1 cellular context compared by ENCODE assay signal in genomic region chr6:13664703-13665352, GRCh38.
TF ChIP-seq lines count a peak whose summit lies in the region.

No MANE protein-coding gene starts in this region.

TF ChIP-seq in HepG2, 621 proteins besides CTCF, POLR2A, EP300 and RAD21 (continued from another document and continues in another):
- TF ChIP-seq AHDC1 (CRISPR knock-in tag; IDR thresholded peaks at IDR 0.05; ENCODE audit: borderline replicate concordance) (peak; percentile 32; the same call in 1 of the 2 replicates), TOE1 (CRISPR knock-in tag; IDR thresholded peaks at IDR 0.05) (no peak), RARA (CRISPR knock-in tag; IDR thresholded peaks at IDR 0.05) (peak; percentile 34; the same call in 1 of the 2 replicates), ATF6 (CRISPR knock-in tag; conservative IDR thresholded peaks at IDR 0.05) (no peak), GZF1 (CRISPR knock-in tag; IDR thresholded peaks at IDR 0.05) (0 out of 2 replicates have a peak, but pooled peaks have one; percentile 73), TSC22D2 (CRISPR knock-in tag; IDR thresholded peaks at IDR 0.05; ENCODE audit: borderline replicate concordance) (no peak), MYNN (CRISPR knock-in tag; IDR thresholded peaks at IDR 0.05; ENCODE audit: low read depth) (no peak), FOXP4 (CRISPR knock-in tag; IDR thresholded peaks at IDR 0.05) (0 out of 2 replicates have a peak, but pooled peaks have one; percentile 32), ZFP82 (CRISPR knock-in tag; IDR thresholded peaks at IDR 0.05; ENCODE audit: borderline replicate concordance) (no peak), HBP1 (CRISPR knock-in tag; IDR thresholded peaks at IDR 0.05; ENCODE audit: low read depth) (no peak), FOXP1 (IDR thresholded peaks at IDR 0.05) (no peak), FOXP1 (CRISPR knock-in tag; IDR thresholded peaks at IDR 0.05) (peak; percentile 88), ATF7 (IDR thresholded peaks at IDR 0.05) (no peak), ATF7 (CRISPR knock-in tag; IDR thresholded peaks at IDR 0.05) (no peak), CHD4 (IDR thresholded peaks at IDR 0.05; ENCODE audit: borderline replicate concordance, low read length) (peak; percentile 41; the same call in 1 of the 2 replicates), DR1 (CRISPR knock-in tag; IDR thresholded peaks at IDR 0.05) (no peak), CEBPG (CRISPR knock-in tag; IDR thresholded peaks at IDR 0.05) (peak; percentile 86), CEBPB (IDR thresholded peaks at IDR 0.05; ENCODE audit: borderline replicate concordance, low read depth, low read length) (peak; percentile 84), HMG20A (CRISPR knock-in tag; IDR thresholded peaks at IDR 0.05; ENCODE audit: borderline replicate concordance) (peak; percentile 64), KLF12 (CRISPR knock-in tag; IDR thresholded peaks at IDR 0.05; ENCODE audit: borderline replicate concordance) (no peak), NCOA2 (CRISPR knock-in tag; IDR thresholded peaks at IDR 0.05) (peak; percentile 70), ZNF543 (CRISPR knock-in tag; IDR thresholded peaks at IDR 0.05) (no peak), RFX1 (IDR thresholded peaks at IDR 0.05) (no peak), SMC3 (IDR thresholded peaks at IDR 0.05; ENCODE audit: low read length) (no peak), ZNF629 (CRISPR knock-in tag; conservative IDR thresholded peaks at IDR 0.05) (no peak), MBNL3 (CRISPR knock-in tag; conservative IDR thresholded peaks at IDR 0.05) (no peak), SOX13 (IDR thresholded peaks at IDR 0.05) (no peak), SOX13 (CRISPR knock-in tag; conservative IDR thresholded peaks at IDR 0.05 in 1 of 2, IDR thresholded peaks at IDR 0.05 in 1 of 2) (peak in 1 of 2 experiments; percentile 87; a peak in 2 of 4 replicates), TCF7 (IDR thresholded peaks at IDR 0.05; ENCODE audit: low read depth) (peak; percentile 74; the same call in 1 of the 2 replicates), NCOR1 (IDR thresholded peaks at IDR 0.05; ENCODE audit: borderline replicate concordance, low read length) (peak; percentile 27; the same call in 1 of the 2 replicates), NFIB (CRISPR knock-in tag; IDR thresholded peaks at IDR 0.05; ENCODE audit: borderline replicate concordance) (no peak), TBL1XR1 (IDR thresholded peaks at IDR 0.05; ENCODE audit: borderline replicate concordance, low read length, partially characterized antibody) (peak; percentile 45), HOXD1 (CRISPR knock-in tag; IDR thresholded peaks at IDR 0.05) (no peak), ZNF644 (CRISPR knock-in tag; IDR thresholded peaks at IDR 0.05; ENCODE audit: low read depth) (0 out of 2 replicates have a peak, but pooled peaks have one; percentile 28), ZNF496 (CRISPR knock-in tag; IDR thresholded peaks at IDR 0.05; ENCODE audit: insufficient replicate concordance) (no peak), ZNF883 (CRISPR knock-in tag; IDR thresholded peaks at IDR 0.05; ENCODE audit: not compliant biosample characterization) (no peak), NFIC (IDR thresholded peaks at IDR 0.05; ENCODE audit: low read length) (peak; percentile 72; the same call in 1 of the 2 replicates), CCDC6 (CRISPR knock-in tag; IDR thresholded peaks at IDR 0.05) (no peak), RCOR2 (CRISPR knock-in tag; IDR thresholded peaks at IDR 0.05) (0 out of 2 replicates have a peak, but pooled peaks have one; percentile 26), ZBTB7B (CRISPR knock-in tag; IDR thresholded peaks at IDR 0.05) (no peak), SMAD3 (CRISPR knock-in tag; IDR thresholded peaks at IDR 0.05) (0 out of 2 replicates have a peak, but pooled peaks have one; percentile 23), SIX1 (CRISPR knock-in tag; IDR thresholded peaks at IDR 0.05; ENCODE audit: borderline replicate concordance) (peak; percentile 28; the same call in 1 of the 2 replicates), ZNF607 (CRISPR knock-in tag; IDR thresholded peaks at IDR 0.05; ENCODE audit: borderline replicate concordance) (no peak), PRMT3 (CRISPR knock-in tag; IDR thresholded peaks at IDR 0.05; ENCODE audit: borderline replicate concordance, low read depth) (no peak), DPF2 (CRISPR knock-in tag; IDR thresholded peaks at IDR 0.05; ENCODE audit: borderline replicate concordance, low read depth) (no peak), ZGPAT (CRISPR knock-in tag; IDR thresholded peaks at IDR 0.05) (0 out of 2 replicates have a peak, but pooled peaks have one; percentile 44)
- TF ChIP-seq, protein P1, sequence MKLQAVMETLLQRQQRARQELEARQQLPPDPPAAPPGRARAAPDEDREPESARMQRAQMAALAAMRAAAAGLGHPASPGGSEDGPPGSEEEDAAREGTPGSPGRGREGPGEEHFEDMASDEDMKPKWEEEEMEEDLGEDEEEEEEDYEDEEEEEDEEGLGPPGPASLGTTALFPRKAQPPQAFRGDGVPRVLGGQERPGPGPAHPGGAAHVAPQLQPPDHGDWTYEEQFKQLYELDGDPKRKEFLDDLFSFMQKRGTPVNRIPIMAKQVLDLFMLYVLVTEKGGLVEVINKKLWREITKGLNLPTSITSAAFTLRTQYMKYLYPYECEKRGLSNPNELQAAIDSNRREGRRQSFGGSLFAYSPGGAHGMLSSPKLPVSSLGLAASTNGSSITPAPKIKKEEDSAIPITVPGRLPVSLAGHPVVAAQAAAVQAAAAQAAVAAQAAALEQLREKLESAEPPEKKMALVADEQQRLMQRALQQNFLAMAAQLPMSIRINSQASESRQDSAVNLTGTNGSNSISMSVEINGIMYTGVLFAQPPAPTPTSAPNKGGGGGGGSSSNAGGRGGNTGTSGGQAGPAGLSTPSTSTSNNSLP (IDR thresholded peaks at IDR 0.05; ENCODE audit: low read depth, low read length) = peak; percentile 50
- TF ChIP-seq, protein P2, sequence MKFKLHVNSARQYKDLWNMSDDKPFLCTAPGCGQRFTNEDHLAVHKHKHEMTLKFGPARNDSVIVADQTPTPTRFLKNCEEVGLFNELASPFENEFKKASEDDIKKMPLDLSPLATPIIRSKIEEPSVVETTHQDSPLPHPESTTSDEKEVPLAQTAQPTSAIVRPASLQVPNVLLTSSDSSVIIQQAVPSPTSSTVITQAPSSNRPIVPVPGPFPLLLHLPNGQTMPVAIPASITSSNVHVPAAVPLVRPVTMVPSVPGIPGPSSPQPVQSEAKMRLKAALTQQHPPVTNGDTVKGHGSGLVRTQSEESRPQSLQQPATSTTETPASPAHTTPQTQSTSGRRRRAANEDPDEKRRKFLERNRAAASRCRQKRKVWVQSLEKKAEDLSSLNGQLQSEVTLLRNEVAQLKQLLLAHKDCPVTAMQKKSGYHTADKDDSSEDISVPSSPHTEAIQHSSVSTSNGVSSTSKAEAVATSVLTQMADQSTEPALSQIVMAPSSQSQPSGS (CRISPR knock-in tag; IDR thresholded peaks at IDR 0.05) = 0 out of 2 replicates have a peak, but pooled peaks have one; percentile 50
- TF ChIP-seq, protein P3, sequence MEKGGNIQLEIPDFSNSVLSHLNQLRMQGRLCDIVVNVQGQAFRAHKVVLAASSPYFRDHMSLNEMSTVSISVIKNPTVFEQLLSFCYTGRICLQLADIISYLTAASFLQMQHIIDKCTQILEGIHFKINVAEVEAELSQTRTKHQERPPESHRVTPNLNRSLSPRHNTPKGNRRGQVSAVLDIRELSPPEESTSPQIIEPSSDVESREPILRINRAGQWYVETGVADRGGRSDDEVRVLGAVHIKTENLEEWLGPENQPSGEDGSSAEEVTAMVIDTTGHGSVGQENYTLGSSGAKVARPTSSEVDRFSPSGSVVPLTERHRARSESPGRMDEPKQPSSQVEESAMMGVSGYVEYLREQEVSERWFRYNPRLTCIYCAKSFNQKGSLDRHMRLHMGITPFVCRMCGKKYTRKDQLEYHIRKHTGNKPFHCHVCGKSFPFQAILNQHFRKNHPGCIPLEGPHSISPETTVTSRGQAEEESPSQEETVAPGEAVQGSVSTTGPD (CRISPR knock-in tag; IDR thresholded peaks at IDR 0.05) = no peak
- TF ChIP-seq, protein P4, sequence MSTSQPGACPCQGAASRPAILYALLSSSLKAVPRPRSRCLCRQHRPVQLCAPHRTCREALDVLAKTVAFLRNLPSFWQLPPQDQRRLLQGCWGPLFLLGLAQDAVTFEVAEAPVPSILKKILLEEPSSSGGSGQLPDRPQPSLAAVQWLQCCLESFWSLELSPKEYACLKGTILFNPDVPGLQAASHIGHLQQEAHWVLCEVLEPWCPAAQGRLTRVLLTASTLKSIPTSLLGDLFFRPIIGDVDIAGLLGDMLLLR (CRISPR knock-in tag; IDR thresholded peaks at IDR 0.05) = no peak
